In the genomic region with DNA sequence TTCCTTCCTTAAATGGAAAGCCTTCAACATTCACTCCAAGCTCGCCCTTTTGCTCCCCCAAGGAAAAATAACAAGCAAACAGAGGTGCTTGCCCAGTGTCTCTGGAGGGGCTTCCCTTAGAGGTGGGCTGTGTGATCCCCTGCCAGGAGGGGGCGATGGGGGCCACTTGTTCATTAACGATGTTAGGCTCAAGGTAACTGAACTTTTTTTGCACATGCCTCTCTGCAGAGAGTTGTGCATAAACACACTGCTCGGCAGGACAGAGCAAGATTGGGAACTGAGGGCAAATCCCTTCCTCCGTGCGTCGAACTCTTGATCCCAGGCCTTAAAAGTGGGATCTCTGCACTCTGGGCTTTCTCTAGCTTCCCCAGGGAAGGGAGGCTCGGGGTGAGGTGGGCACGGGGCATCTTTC, we compare ENCODE assay signal across 8 cellular contexts. TPM values are rescaled to one million over a fixed set of nuclear protein-coding genes. Genes with fewer than 3 reads are reported as not detected.
A peak's percentile ranks its signal among the peaks of the same experiment; 100 is the strongest.
DNase-seq lines count a peak whose midpoint lies in the region; TF ChIP-seq lines count a peak whose summit lies in the region.

No MANE protein-coding gene starts in this region.

- H3K9me2 ChIP-seq in Loucy (replicated peaks; ENCODE audit: low read depth, low read length) = no peaks in the 10 kb centered on the region

- peaks cover 48 to 72% of the 10 kb centered on the region in 2 donors for H3K36me3 Mint-ChIP-seq in CD14-positive monocyte
- H3K36me3 Mint-ChIP-seq in osteocyte (ENCODE audit: unreplicated experiment) = no peaks in the 10 kb centered on the region

- H3K9me3 ChIP-seq in Loucy (ENCODE audit: insufficient read depth, low read depth, low read length) (no peaks in the 10 kb centered on the region), duodenal mucosa (ENCODE audit: control insufficient read depth in 1 of 2, low read length in 2 of 2) (no peaks in the 10 kb centered on the region)

- no peak overlapping the region for H3K4me3 ChIP-seq in Loucy (ENCODE audit: low read length, poor library complexity, severe bottlenecking)
- H3K4me3 ChIP-seq in duodenal mucosa (ENCODE audit: low read depth in 1 of 2, low read length in 2 of 2) = no peak overlapping the region

- H3K79me2 ChIP-seq in Loucy (ENCODE audit: insufficient read depth, low read length) = no peaks in the 10 kb centered on the region

- DNase-seq in CD14-positive monocyte (ENCODE audit: low spot score) = no peak
- no peak for DNase-seq in osteocyte (ENCODE audit: extremely low spot score, unreplicated experiment)
- no peak for DNase-seq in NCI-H1105 treated with DMSO at 0.1 percent for 48 hours (lab: John Stamatoyannopoulos, UW)
- DNase-seq in iPS-NIHi11 (ENCODE audit: low spot score) = no peak
- DNase-seq in NCI-H2196 (lab: John Stamatoyannopoulos, UW; ENCODE audit: unreplicated experiment) = no peak
- DNase-seq in NCI-H1048 (lab: John Stamatoyannopoulos, UW) = no peak

- no peak overlapping the region for H3K27ac Mint-ChIP-seq in CD14-positive monocyte
- H3K27ac Mint-ChIP-seq in osteocyte (ENCODE audit: unreplicated experiment) = peak overlapping the region; percentile 99

- H3K4me1 Mint-ChIP-seq in CD14-positive monocyte (peaks cover 41% of the 10 kb centered on the region), osteocyte (ENCODE audit: unreplicated experiment) (peaks cover 74% of the 10 kb centered on the region)

- H3K36me3 ChIP-seq in Loucy (ENCODE audit: insufficient read depth, low read length) (no peaks in the 10 kb centered on the region), duodenal mucosa (ENCODE audit: control insufficient read depth in 1 of 2, insufficient read depth in 2 of 2, low read length in 2 of 2) (peaks cover 7 to 12% of the 10 kb centered on the region in 2 donors)

- H3K27ac ChIP-seq in duodenal mucosa (ENCODE audit: low read depth, low read length) = peak overlapping the region; percentile 89

- no peak overlapping the region for H3K4me2 ChIP-seq in Loucy (ENCODE audit: low read depth, low read length, poor library complexity, severe bottlenecking)

- H3K4me3 Mint-ChIP-seq in CD14-positive monocyte (no peak overlapping the region), osteocyte (ENCODE audit: unreplicated experiment) (peak overlapping the region; percentile 52)

- intact Hi-C loops in CD14-positive monocyte (cut with micrococcal nuclease) = no loop called here

- TF ChIP-seq CTCF in CD14-positive monocyte (IDR thresholded peaks at IDR 0.05) = peak; percentile 18
- peak; percentile 80 for TF ChIP-seq CTCF in Loucy (conservative IDR thresholded peaks at IDR 0.05; ENCODE audit: low read length)
- peak; percentile 37 for TF ChIP-seq CTCF in osteocyte (IDR thresholded peaks at IDR 0.05)

- H2AFZ ChIP-seq in Loucy (ENCODE audit: low read length) = no peak overlapping the region

- H3F3A ChIP-seq in Loucy (ENCODE audit: low read depth) = no peaks in the 10 kb centered on the region

- H3K4me1 ChIP-seq in Loucy (ENCODE audit: insufficient read depth, low read length, poor library complexity, severe bottlenecking) (peaks cover 37% of the 10 kb centered on the region), duodenal mucosa (ENCODE audit: control insufficient read depth in 1 of 2, insufficient read depth in 2 of 2, low read length in 2 of 2) (peaks cover 45 to 60% of the 10 kb centered on the region in 2 donors)

- H3K9me3 Mint-ChIP-seq in CD14-positive monocyte = no peaks in the 10 kb centered on the region
- H3K9me3 Mint-ChIP-seq in osteocyte (ENCODE audit: unreplicated experiment) = no peaks in the 10 kb centered on the region

- H3K27me3 ChIP-seq in Loucy (ENCODE audit: insufficient read depth, low read length, poor library complexity, severe bottlenecking) = no peaks in the 10 kb centered on the region
- no peaks in the 10 kb centered on the region for H3K27me3 ChIP-seq in duodenal mucosa (ENCODE audit: control insufficient read depth in 1 of 2, insufficient read depth in 2 of 2, low read length in 2 of 2)

- H3K9ac ChIP-seq in Loucy (ENCODE audit: low read depth, low read length, poor library complexity, severe bottlenecking) (no peak overlapping the region), duodenal mucosa (ENCODE audit: low read depth in 1 of 2, low read length in 2 of 2) (peak overlapping the region; percentile 1 to 19)

- H4K20me1 ChIP-seq in Loucy (ENCODE audit: insufficient read depth, low read length, poor library complexity, severe bottlenecking) = no peaks in the 10 kb centered on the region

- H3K27me3 Mint-ChIP-seq in CD14-positive monocyte (ENCODE audit: low read depth in 3 of 3) = peaks cover 1 to 7% (median 3%) of the 10 kb centered on the region in 3 donors
- H3K27me3 Mint-ChIP-seq in osteocyte (ENCODE audit: unreplicated experiment) = no peaks in the 10 kb centered on the region

RNA-seq across cellular contexts. Expression of gene NAGLU, which starts 15.5 kb away (rescaled TPM):
- 10 to 100 TPM; 10.4 to 24.9 TPM for polyA plus RNA-seq in CD14-positive monocyte
- total RNA-seq in osteocyte = 86.5 and 96.6 TPM in 2 replicates

RNA-seq across cellular contexts. Expression of gene HSD17B1, which starts 32.2 kb away (rescaled TPM):
- polyA plus RNA-seq in CD14-positive monocyte = under 1 TPM; 0.19 to 0.27 TPM
- 1.2 and 1.4 TPM in 2 replicates for total RNA-seq in osteocyte

RNA-seq across cellular contexts. Expression of gene COASY, which starts 41.4 kb away (rescaled TPM):
- polyA plus RNA-seq in CD14-positive monocyte = 10 to 100 TPM; 52.6 to 57.9 TPM
- 51.7 and 62.7 TPM in 2 replicates for total RNA-seq in osteocyte

RNA-seq across cellular contexts. Expression of gene MLX, which starts 46.4 kb away (rescaled TPM):
- polyA plus RNA-seq in CD14-positive monocyte = 10 to 100 TPM; 61.4 to 63.5 TPM
- 34.6 and 35.8 TPM in 2 replicates for total RNA-seq in osteocyte

RNA-seq across cellular contexts. Expression of gene PSMC3IP, which starts 57.0 kb away (rescaled TPM):
- not detected for polyA plus RNA-seq in CD14-positive monocyte
- 5.5 and 5.6 TPM in 2 replicates for total RNA-seq in osteocyte

Comparison
In these comparisons a context has a peak if more than half of its experiments do, and no peak if none do; other contexts are left out.
1. CTCF ChIP-seq: peak in every context shown above with its lines; median percentile 80 in Loucy; 37 in osteocyte; 18 in CD14-positive monocyte.